Comparison of ENCODE assay signal across 14 cellular contexts in the genomic region with DNA sequence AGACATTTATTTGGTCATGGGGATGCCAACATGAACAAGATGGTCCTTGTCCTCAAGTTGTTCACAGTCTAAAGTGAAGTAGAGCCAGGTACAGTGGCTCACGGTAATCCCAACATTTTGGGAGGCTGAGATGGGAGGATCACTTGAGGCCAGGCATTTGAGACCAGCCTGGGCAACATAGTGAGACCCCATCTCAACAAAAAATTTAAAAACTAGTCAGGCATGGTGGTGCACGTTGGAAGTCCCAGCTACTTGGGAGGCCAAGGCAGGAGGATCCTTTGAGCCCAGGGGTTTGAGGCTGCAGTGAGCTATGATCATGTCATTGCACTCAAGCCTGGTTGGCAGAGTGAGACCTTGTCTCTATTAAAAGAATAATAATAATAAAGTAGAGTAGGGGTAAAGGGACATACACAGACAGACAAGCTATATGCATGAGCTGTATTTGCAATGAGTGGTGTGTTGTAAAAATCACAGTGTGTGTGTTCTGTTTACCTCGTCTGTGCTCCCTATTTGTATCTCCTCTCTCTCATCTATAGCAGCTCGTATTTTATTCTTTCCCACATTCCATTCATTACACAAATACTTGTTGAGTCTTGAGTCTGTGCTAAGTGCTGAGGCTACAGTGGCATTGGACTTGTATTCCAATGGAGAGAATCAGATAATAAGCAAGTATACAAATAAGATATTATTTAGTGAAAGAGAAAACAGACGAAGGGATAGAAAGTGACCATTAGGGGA.
DNase-seq lines count a peak whose midpoint lies in the region; ATAC-seq and TF ChIP-seq lines count a peak whose summit lies in the region.
"Had no signal": no experiment of that assay in that cellular context is flagged by ENCODE, and none has a peak within 500 bp of the region (broad histone marks: within the 10 kb centered on the region; RNA-seq: fewer than 3 reads in every experiment).

No MANE protein-coding gene starts in this region.

- no peaks in the 10 kb centered on the region for H3K79me2 ChIP-seq in SK-N-SH (ENCODE audit: insufficient read depth)
- no peaks in the 10 kb centered on the region for H3K79me2 ChIP-seq in OCI-LY3 (ENCODE audit: low read length)

- intact Hi-C loops in left lung (cut with DNase I), result no loop called here
- intact Hi-C loops in tibial artery (cut with DNase I; ENCODE audit: low total_unique reads), result no loop called here

- ATAC-seq in SK-N-SH treated with all-trans-retinoic acid at 6 μM for 48 hours, result peak; percentile 61
- ATAC-seq in left lung, result peak; percentile 66
- ATAC-seq in stimulated activated memory B cell treated with anti-CD40 and anti-IgM and Interleukin-4, amounts not matched to agents 10 μg/mL and 1 μg/mL and 100 μg/mL, for 72 hours, result no peak
- no peak for ATAC-seq in GM18502 (IDR thresholded peaks at IDR 0.05; ENCODE audit: poor library complexity, unreplicated experiment)
- ATAC-seq in HG02981 (IDR thresholded peaks at IDR 0.05; ENCODE audit: unreplicated experiment), result no peak

- H3K9me3 ChIP-seq in SK-N-SH (no peaks in the 10 kb centered on the region), OCI-LY3 (ENCODE audit: insufficient read depth, low read length) (no peaks in the 10 kb centered on the region), left lung (no peaks in the 10 kb centered on the region), tibial artery (no peaks in the 10 kb centered on the region)
- H3K9me3 ChIP-seq: BLaER1 treated with 17β-estradiol and CSF1 and Interleukin-3, amounts not matched to agents 10 nM and 100 nM had no signal

- no peaks in the 10 kb centered on the region for H3K36me3 Mint-ChIP-seq in stimulated activated memory B cell treated with anti-CD40 and anti-IgM and Interleukin-4, amounts not matched to agents 10 μg/mL and 1 μg/mL and 100 μg/mL, for 72 hours

- 47% methylated on average over 5 of the region's 5 CpGs for WGBS in SK-N-SH (ENCODE audit: low lambda C conversion rate)

- no peak overlapping the region for H2AFZ ChIP-seq in SK-N-SH (ENCODE audit: low read depth)
- H2AFZ ChIP-seq in OCI-LY3 (ENCODE audit: low read depth, low read length), result 0 out of 2 replicates have a peak overlapping the region, but pooled peaks have one; percentile 30
- H2AFZ ChIP-seq: GM23338 had no signal

- H3K4me3 Mint-ChIP-seq in stimulated activated memory B cell treated with anti-CD40 and anti-IgM and Interleukin-4, amounts not matched to agents 10 μg/mL and 1 μg/mL and 100 μg/mL, for 72 hours, result no peak overlapping the region
- H3K4me3 Mint-ChIP-seq: GM23338 had no signal

- no peak for TF ChIP-seq RAD21 in SK-N-SH (IDR thresholded peaks at IDR 0.05; ENCODE audit: low read length)

- H3F3A ChIP-seq in SK-N-SH (replicated peaks; ENCODE audit: insufficient read depth), result no peaks in the 10 kb centered on the region

- H4K20me1 ChIP-seq in SK-N-SH (ENCODE audit: insufficient read depth) (no peaks in the 10 kb centered on the region), OCI-LY3 (ENCODE audit: insufficient read depth, low read length) (no peaks in the 10 kb centered on the region)
- H4K20me1 ChIP-seq: BLaER1 treated with 17β-estradiol and CSF1 and Interleukin-3, amounts not matched to agents 10 nM and 100 nM had no signal

- H3K9me3 Mint-ChIP-seq in stimulated activated memory B cell treated with anti-CD40 and anti-IgM and Interleukin-4, amounts not matched to agents 10 μg/mL and 1 μg/mL and 100 μg/mL, for 72 hours, result no peaks in the 10 kb centered on the region
- H3K9me3 Mint-ChIP-seq: GM23338 had no signal

- H3K27me3 ChIP-seq in SK-N-SH (ENCODE audit: insufficient read depth) (no peaks in the 10 kb centered on the region; the same call in 1 of the 2 replicates), OCI-LY3 (ENCODE audit: low read depth, low read length) (0 out of 2 replicates have a peak, but pooled peaks cover 9% of the 10 kb centered on the region), left lung (no peaks in the 10 kb centered on the region), tibial artery (no peaks in the 10 kb centered on the region)
- H3K27me3 ChIP-seq: BLaER1 treated with 17β-estradiol and CSF1 and Interleukin-3, amounts not matched to agents 10 nM and 100 nM had no signal

- no peaks in the 10 kb centered on the region for H3K4me1 Mint-ChIP-seq in stimulated activated memory B cell treated with anti-CD40 and anti-IgM and Interleukin-4, amounts not matched to agents 10 μg/mL and 1 μg/mL and 100 μg/mL, for 72 hours
- H3K4me1 Mint-ChIP-seq: GM23338 had no signal

- TF ChIP-seq CTCF in SK-N-SH (IDR thresholded peaks at IDR 0.05) (no peak), OCI-LY3 (IDR thresholded peaks at IDR 0.05; ENCODE audit: low read depth, low read length) (no peak), left lung (IDR thresholded peaks at IDR 0.05) (no peak), tibial artery (IDR thresholded peaks at IDR 0.05) (no peak)

- no peak for TF ChIP-seq EP300 in SK-N-SH (IDR thresholded peaks at IDR 0.05; ENCODE audit: borderline replicate concordance in 1 of 2, low read depth in 1 of 2, low read length in 1 of 2)

- no peak overlapping the region for H3K27ac ChIP-seq in SK-N-SH (ENCODE audit: low read depth in 2 of 2, low read length in 1 of 2)
- H3K27ac ChIP-seq in OCI-LY3 (ENCODE audit: low read length), result no peak overlapping the region
- no peak overlapping the region for H3K27ac ChIP-seq in left lung
- peak overlapping the region; percentile 56 to 58 for H3K27ac ChIP-seq in tibial artery
- H3K27ac ChIP-seq: 22Rv1; BLaER1 treated with 17β-estradiol and CSF1 and Interleukin-3, amounts not matched to agents 10 nM and 100 nM had no signal

- CTCF ChIA-PET in SK-N-SH (lab: Yijun Ruan, JAX), result interaction anchor here (1.1 to 1.9 kb wide), 6 partner anchors 19 to 50 kb away, joined by 3 to 8 read pairs (median 4); no protein-coding TSS in a partner anchor

- no peaks in the 10 kb centered on the region for H3K9me2 ChIP-seq in SK-N-SH

- no peak overlapping the region for H3K27ac Mint-ChIP-seq in stimulated activated memory B cell treated with anti-CD40 and anti-IgM and Interleukin-4, amounts not matched to agents 10 μg/mL and 1 μg/mL and 100 μg/mL, for 72 hours
- H3K27ac Mint-ChIP-seq: GM23338 had no signal

- H3K27me3 Mint-ChIP-seq in stimulated activated memory B cell treated with anti-CD40 and anti-IgM and Interleukin-4, amounts not matched to agents 10 μg/mL and 1 μg/mL and 100 μg/mL, for 72 hours, result peaks cover 18% of the 10 kb centered on the region

- H3K4me2 ChIP-seq in SK-N-SH (no peak overlapping the region), OCI-LY3 (ENCODE audit: low read length) (no peak overlapping the region)
- H3K4me2 ChIP-seq: BLaER1 treated with 17β-estradiol and CSF1 and Interleukin-3, amounts not matched to agents 10 nM and 100 nM; GM23338 had no signal

- H3K36me3 ChIP-seq in SK-N-SH (replicated peaks in 1 of 2; ENCODE audit: control insufficient read depth in 1 of 2, insufficient read depth in 2 of 2, low read length in 1 of 2), result no peaks in the 10 kb centered on the region
- H3K36me3 ChIP-seq in OCI-LY3 (replicated peaks; ENCODE audit: low read depth, low read length), result no peaks in the 10 kb centered on the region
- H3K36me3 ChIP-seq in left lung, result no peaks in the 10 kb centered on the region
- no peaks in the 10 kb centered on the region for H3K36me3 ChIP-seq in tibial artery
- H3K36me3 ChIP-seq: BLaER1 treated with 17β-estradiol and CSF1 and Interleukin-3, amounts not matched to agents 10 nM and 100 nM had no signal

- DNase-seq in SK-N-SH (no peak), left lung (no peak), tibial artery (peak in 1 of 2 donors; percentile 10)
- DNase-seq: Karpas-422, NCI-H2029, NCI-H524 had no signal

- H3K9ac ChIP-seq in SK-N-SH (no peak overlapping the region), OCI-LY3 (ENCODE audit: low read length) (no peak overlapping the region)
- H3K9ac ChIP-seq: BLaER1 treated with 17β-estradiol and CSF1 and Interleukin-3, amounts not matched to agents 10 nM and 100 nM had no signal

- POLR2A ChIA-PET in SK-N-SH (lab: Yijun Ruan, JAX), result no interaction called here

- H3K4me3 ChIP-seq in SK-N-SH (ENCODE audit: low read depth in 2 of 2, low read length in 1 of 2), result no peak overlapping the region
- no peak overlapping the region for H3K4me3 ChIP-seq in OCI-LY3 (ENCODE audit: low read length)
- H3K4me3 ChIP-seq in left lung, result no peak overlapping the region
- no peak overlapping the region for H3K4me3 ChIP-seq in tibial artery
- H3K4me3 ChIP-seq: BLaER1 treated with 17β-estradiol and CSF1 and Interleukin-3, amounts not matched to agents 10 nM and 100 nM; GM23338 had no signal

- H3K4me1 ChIP-seq in SK-N-SH (ENCODE audit: control insufficient read depth in 1 of 2, insufficient read depth in 2 of 2, low read depth in 1 of 2, low read length in 1 of 2) (peaks cover 0 to 7% of the 10 kb centered on the region in 2 experiments; a peak in 1 of 4 replicates), OCI-LY3 (ENCODE audit: low read length) (no peaks in the 10 kb centered on the region), left lung (no peaks in the 10 kb centered on the region), tibial artery (peaks cover 0 to 52% (median 7%) of the 10 kb centered on the region in 4 donors)

TF ChIP-seq in SK-N-SH treated with all-trans-retinoic acid at 6 μM for 48 hours, 23 proteins besides CTCF, POLR2A, EP300 and RAD21 (continues in another document):
- no peak for TF ChIP-seq ARNTL (CRISPR knock-in tag; IDR thresholded peaks at IDR 0.05; ENCODE audit: borderline replicate concordance, low read depth)
- no peak for TF ChIP-seq CREB5 (CRISPR knock-in tag; IDR thresholded peaks at IDR 0.05; ENCODE audit: low read depth)

TF ChIP-seq in SK-N-SH, 30 proteins besides CTCF, POLR2A, EP300 and RAD21:
- TF ChIP-seq SMC3 (IDR thresholded peaks at IDR 0.05; ENCODE audit: low read depth, low read length) (no peak), MXI1 (IDR thresholded peaks at IDR 0.05; ENCODE audit: low read depth, low read length) (no peak), ELF1 (IDR thresholded peaks at IDR 0.05) (no peak), TCF12 (IDR thresholded peaks at IDR 0.05) (no peak), RCOR1 (IDR thresholded peaks at IDR 0.05; ENCODE audit: low read length) (no peak)
- TF ChIP-seq, protein P1, sequence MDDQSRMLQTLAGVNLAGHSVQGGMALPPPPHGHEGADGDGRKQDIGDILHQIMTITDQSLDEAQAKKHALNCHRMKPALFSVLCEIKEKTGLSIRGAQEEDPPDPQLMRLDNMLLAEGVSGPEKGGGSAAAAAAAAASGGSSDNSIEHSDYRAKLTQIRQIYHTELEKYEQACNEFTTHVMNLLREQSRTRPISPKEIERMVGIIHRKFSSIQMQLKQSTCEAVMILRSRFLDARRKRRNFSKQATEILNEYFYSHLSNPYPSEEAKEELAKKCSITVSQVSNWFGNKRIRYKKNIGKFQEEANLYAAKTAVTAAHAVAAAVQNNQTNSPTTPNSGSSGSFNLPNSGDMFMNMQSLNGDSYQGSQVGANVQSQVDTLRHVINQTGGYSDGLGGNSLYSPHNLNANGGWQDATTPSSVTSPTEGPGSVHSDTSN (IDR thresholded peaks at IDR 0.05), result no peak

Comparison
In these comparisons a context has a peak if more than half of its experiments do, and no peak if none do; other contexts are left out.
1. ATAC-seq: peak in SK-N-SH treated with all-trans-retinoic acid at 6 μM for 48 hours (single experiment) and left lung (single experiment); none in stimulated activated memory B cell treated with anti-CD40 and anti-IgM and Interleukin-4, amounts not matched to agents 10 μg/mL and 1 μg/mL and 100 μg/mL, for 72 hours (single experiment), GM18502 (single experiment) and HG02981 (single experiment).
2. H3K27ac ChIP-seq: peak in tibial artery (2 of 2); none in SK-N-SH (0 of 2), OCI-LY3 (single experiment) and left lung (0 of 2).